ENCODE assay signal across 23 cellular contexts in genomic region chr2:231908584-231908983, GRCh38. TPM values are rescaled to one million over a fixed set of nuclear protein-coding genes. Genes with fewer than 3 reads are reported as not detected.
"Had no signal": no experiment of that assay in that cellular context is flagged by ENCODE, and none has a peak within 500 bp of the region (broad histone marks: within the 10 kb centered on the region; RNA-seq: fewer than 3 reads in every experiment).

No MANE protein-coding gene starts in this region.

- H3K27ac ChIP-seq: HL-60, SJCRH30 had no signal

- H3K36me3 ChIP-seq: SJCRH30 had no signal

- H3K4me1 ChIP-seq: SJCRH30 had no signal

- FAIRE-seq: HTR-8/SVneo, RCC 7860 had no signal

- H3K27me3 ChIP-seq: SJCRH30 had no signal

- H3K9me3 ChIP-seq: SJCRH30 had no signal

- H3K4me3 ChIP-seq: SJCRH30 had no signal

- DNase-seq: Kasumi-1, KG1, MM.1S, NCI-H1092 treated with DMSO at 0.1 percent for 48 hours, NCI-H1436, NCI-H187, NCI-H2029, NCI-H2081 treated with DMSO at 0.1 percent for 48 hours, NCI-H2171, NCI-H226, NCI-H446, NCI-H510A, NCI-H524 treated with DMSO at 0.1 percent for 48 hours, NCI-H69, NCI-H774, RPMI8226, SHP77 treated with DMSO at 0.1 percent for 48 hours, SJCRH30 had no signal

- ATAC-seq: SK-N-SH treated with all-trans-retinoic acid at 6 μM for 48 hours had no signal

RNA-seq across cellular contexts. Expression of gene NPPC, which starts 17.6 kb away (rescaled TPM):
- total RNA-seq: M059J had no signal
